8 cellular contexts compared by ENCODE assay signal in the genomic region with DNA sequence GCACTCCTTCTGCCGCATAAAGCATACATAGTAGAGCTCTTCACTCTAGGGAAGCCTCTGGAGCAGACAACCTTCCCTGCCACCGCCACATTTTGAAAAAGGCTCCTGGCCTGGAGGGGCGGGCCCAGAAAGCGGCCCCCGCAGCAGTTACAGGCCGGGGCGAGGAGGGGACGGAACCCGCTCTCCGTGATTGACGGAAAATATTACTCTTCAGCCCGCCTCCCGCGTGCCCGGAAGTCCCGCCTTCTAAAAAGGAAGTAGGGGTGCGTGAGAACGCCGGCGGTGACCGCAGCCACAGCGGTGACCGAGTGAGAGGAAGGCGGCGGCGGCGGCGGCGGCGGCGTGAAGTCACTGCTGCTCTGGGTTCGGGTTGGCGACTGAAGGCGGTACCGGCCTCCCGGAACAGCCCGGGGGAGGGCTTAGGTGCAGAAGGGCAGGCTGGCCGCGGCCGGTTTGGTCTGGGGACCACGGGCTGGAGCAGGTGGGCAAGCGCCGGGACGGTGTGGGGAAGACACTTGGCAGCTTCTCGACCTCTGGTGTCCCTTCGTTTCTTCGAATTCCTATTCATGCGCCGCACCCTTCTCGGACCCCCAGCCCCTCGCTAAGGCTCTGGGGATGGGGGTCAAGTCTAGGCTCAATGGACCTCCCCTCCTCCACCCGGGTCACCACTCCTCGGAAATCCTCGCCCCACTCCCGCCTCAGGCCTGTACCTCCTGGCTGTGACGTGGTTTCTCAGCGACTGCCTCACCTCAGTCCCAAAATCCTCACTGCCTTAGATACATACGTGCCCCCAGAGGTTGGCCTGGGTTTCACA. TPM values are rescaled to one million over a fixed set of nuclear protein-coding genes. Genes with fewer than 3 reads are reported as not detected.
DNase-seq lines count a peak whose midpoint lies in the region; ATAC-seq and TF ChIP-seq lines count a peak whose summit lies in the region.

A gene (plus strand): TSS at position 295 of the 814 bp plus-strand sequence. CDS start 729 bp downstream, outside the sequence.

- no peaks in the 10 kb centered on the region for H3K27me3 Mint-ChIP-seq in type B pancreatic cell

- TF ChIP-seq CTCF in GM12872 (IDR thresholded peaks at IDR 0.05; ENCODE audit: insufficient read depth, low read depth, low read length) (0 out of 3 replicates have a peak, but pooled peaks have one; percentile 12), type B pancreatic cell (conservative IDR thresholded peaks at IDR 0.05) (no peak)

- peak within 1 kb of the TSS; percentile 76 for H2BK120ac ChIP-seq in trophoblast cell (ENCODE audit: insufficient read depth, low read length, poor library complexity)

- H3K79me1 ChIP-seq in trophoblast cell (ENCODE audit: low read length) = peaks cover 3% of the 10 kb centered on the region

- no peak within 1 kb of the TSS for H3K27ac ChIP-seq in trophoblast cell (ENCODE audit: low read depth, low read length)

- peak within 1 kb of the TSS; percentile 98 for H3K4ac ChIP-seq in trophoblast cell (ENCODE audit: low read depth, low read length)

- no peak within 1 kb of the TSS for H2BK12ac ChIP-seq in trophoblast cell (ENCODE audit: low read length)

- H4K91ac ChIP-seq in trophoblast cell (ENCODE audit: low read depth, low read length) = peak within 1 kb of the TSS; percentile 92

- intact Hi-C loops in Right ventricle myocardium inferior (cut with DNase I) = loop anchor here (10.0 kb wide), 1 partner anchor 644 kb away; a partner anchor contains a TSS

- DNase-seq in NCI-H1105 (lab: John Stamatoyannopoulos, UW) = peak; percentile 69
- peak; percentile 17 to 41 for DNase-seq in SW 1271 (lab: John Stamatoyannopoulos, UW)
- peak; percentile 56 for DNase-seq in activated naive CD8-positive, alpha-beta T cell treated with anti-CD3 and anti-CD28 coated beads, Interleukin-2, amount 50 U/mL, for 16 hours (ENCODE audit: low read depth, low spot score)
- DNase-seq in Right ventricle myocardium inferior (ENCODE audit: missing footprints) = peak; percentile 94
- peak; percentile 75 to 83 for DNase-seq in trophoblast cell
- peak; percentile 80 for DNase-seq in type B pancreatic cell (ENCODE audit: extremely low spot score, unreplicated experiment)

- H3K9me3 Mint-ChIP-seq in type B pancreatic cell = no peaks in the 10 kb centered on the region

- H3K4me3 ChIP-seq in trophoblast cell (ENCODE audit: low read depth, low read length) = peak within 1 kb of the TSS; percentile 97

- peak within 1 kb of the TSS; percentile 86 for H2BK5ac ChIP-seq in trophoblast cell (ENCODE audit: low read depth, low read length, poor library complexity)

- peak within 1 kb of the TSS; percentile 90 for H2AFZ ChIP-seq in trophoblast cell (ENCODE audit: insufficient read depth, low read length, poor library complexity)

- H3K36me3 ChIP-seq in trophoblast cell (ENCODE audit: control insufficient read depth in 1 of 2, insufficient read depth in 2 of 2, low read length in 2 of 2) = peaks cover 6 to 13% of the 10 kb centered on the region in 2 experiments

- H3K9me3 ChIP-seq in trophoblast cell (ENCODE audit: insufficient read depth, low read depth, low read length) = no peaks in the 10 kb centered on the region

- peaks cover 6% of the 10 kb centered on the region for H3K79me2 ChIP-seq in trophoblast cell (ENCODE audit: control insufficient read depth, insufficient read depth, low read length, poor library complexity)

- H2AK5ac ChIP-seq in trophoblast cell (ENCODE audit: low read length) = peak within 1 kb of the TSS; percentile 69

- ATAC-seq in HG02623 (IDR thresholded peaks at IDR 0.05; ENCODE audit: unreplicated experiment) (peak; percentile 95), Right ventricle myocardium inferior (peak; percentile 96)

- H3K23ac ChIP-seq in trophoblast cell (ENCODE audit: low read length) = no peak within 1 kb of the TSS

- H4K8ac ChIP-seq in trophoblast cell (ENCODE audit: low read depth, low read length) = peak within 1 kb of the TSS; percentile 99

- no peak within 1 kb of the TSS for H3K4me3 Mint-ChIP-seq in type B pancreatic cell

- no peaks in the 10 kb centered on the region for H3K4me1 Mint-ChIP-seq in type B pancreatic cell (ENCODE audit: unreplicated experiment)

- peaks cover 0 to 9% of the 10 kb centered on the region in 2 experiments for H3K4me1 ChIP-seq in trophoblast cell (ENCODE audit: control insufficient read depth in 1 of 2, insufficient read depth in 2 of 2, low read length in 2 of 2)

- peak within 1 kb of the TSS; percentile 97 for H3K27ac Mint-ChIP-seq in type B pancreatic cell

- no CpG with 5 or more reads among the region's 58 CpGs for WGBS in trophoblast cell (ENCODE audit: extremely low coverage, insufficient coverage, insufficient read length)

- H3K14ac ChIP-seq in trophoblast cell (ENCODE audit: low read length) = peak within 1 kb of the TSS; percentile 95

- H3K27me3 ChIP-seq in trophoblast cell (ENCODE audit: insufficient read depth, low read length) = no peaks in the 10 kb centered on the region

- peaks cover 5% of the 10 kb centered on the region for H3K36me3 Mint-ChIP-seq in type B pancreatic cell

- H3K4me2 ChIP-seq in trophoblast cell (ENCODE audit: low read length) = peak within 1 kb of the TSS; percentile 87

- peak within 1 kb of the TSS; percentile 99 for H4K12ac ChIP-seq in trophoblast cell (ENCODE audit: low read depth, low read length)

- peak within 1 kb of the TSS; percentile 95 for H3K9ac ChIP-seq in trophoblast cell (ENCODE audit: low read length)

- peak within 1 kb of the TSS; percentile 98 for H3K18ac ChIP-seq in trophoblast cell (ENCODE audit: low read length)

RNA-seq across cellular contexts. Expression of the gene that starts here (rescaled TPM):
- total RNA-seq in Right ventricle myocardium inferior (50.8 TPM), type B pancreatic cell (ENCODE audit: low replicate concordance) (28.0 and 39.7 TPM in 2 replicates)
- polyA plus RNA-seq in trophoblast cell (2013) = 27.9 and 28.0 TPM in 2 replicates

Comparison
In these comparisons a context has a peak if more than half of its experiments do, and no peak if none do; other contexts are left out.
1. DNase-seq: peak in every context shown above with its lines; median percentile 94 in Right ventricle myocardium inferior; 80 in type B pancreatic cell; 79 in trophoblast cell; 69 in NCI-H1105; 56 in activated naive CD8-positive, alpha-beta T cell treated with anti-CD3 and anti-CD28 coated beads, Interleukin-2, amount 50 U/mL, for 16 hours; 29 in SW 1271.